In the genomic region with DNA sequence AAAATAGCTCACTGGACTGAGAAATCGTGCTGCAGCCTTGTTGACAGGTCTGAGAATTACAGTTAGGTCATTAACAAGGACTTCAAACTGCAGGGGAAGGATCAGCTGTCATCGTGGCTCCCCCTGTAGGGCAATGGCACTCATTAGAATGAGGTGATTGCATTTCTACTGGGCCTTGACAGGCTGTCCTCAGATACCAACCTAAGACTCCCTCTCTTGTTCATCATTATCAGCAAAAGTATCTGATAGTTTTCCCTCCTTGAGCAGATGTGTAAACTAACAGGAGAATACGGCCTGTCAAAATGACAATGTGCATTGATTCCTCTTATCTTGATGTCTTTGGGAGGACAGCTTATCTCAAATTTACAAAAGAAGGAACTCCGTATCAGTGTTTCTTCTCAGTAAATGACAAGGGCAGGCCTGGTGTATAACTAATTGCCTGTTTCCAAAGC, we compare ENCODE assay signal across 8 cellular contexts.
DNase-seq lines count a peak whose midpoint lies in the region; ATAC-seq and TF ChIP-seq lines count a peak whose summit lies in the region.

No MANE protein-coding gene starts in this region.

- H3K4me1 Mint-ChIP-seq in activated CD4-positive, alpha-beta memory T cell treated with anti-CD3 and anti-CD28 coated beads for 36 hours (ENCODE audit: low read depth): no peaks in the 10 kb centered on the region
- H3K4me1 Mint-ChIP-seq in activated CD4-positive, alpha-beta memory T cell treated with anti-CD3 and anti-CD28 coated beads, Interleukin-2, amount 10 ng/mL, durations not matched to agents 7 days and 5 days: no peaks in the 10 kb centered on the region
- no peaks in the 10 kb centered on the region for H3K4me1 Mint-ChIP-seq in neural progenitor cell

- no peaks in the 10 kb centered on the region for H3K27me3 Mint-ChIP-seq in activated CD4-positive, alpha-beta memory T cell treated with anti-CD3 and anti-CD28 coated beads for 36 hours
- H3K27me3 Mint-ChIP-seq in activated CD4-positive, alpha-beta memory T cell treated with anti-CD3 and anti-CD28 coated beads, Interleukin-2, amount 10 ng/mL, durations not matched to agents 7 days and 5 days: no peaks in the 10 kb centered on the region
- H3K27me3 Mint-ChIP-seq in neural progenitor cell (ENCODE audit: insufficient read depth, low read depth): no peaks in the 10 kb centered on the region

- H4K20me1 ChIP-seq in neural progenitor cell (ENCODE audit: low read depth) (no peaks in the 10 kb centered on the region), osteoblast (ENCODE audit: insufficient read depth, low read length) (no peaks in the 10 kb centered on the region)

- H3F3A ChIP-seq in neural progenitor cell (ENCODE audit: low read depth): no peaks in the 10 kb centered on the region

- H3K4me2 ChIP-seq in neural progenitor cell (no peak overlapping the region), osteoblast (ENCODE audit: insufficient read depth, low read length) (no peak overlapping the region)

- ATAC-seq in HG02852 (IDR thresholded peaks at IDR 0.05; ENCODE audit: unreplicated experiment): peak; percentile 74

- no peaks in the 10 kb centered on the region for H3K36me3 ChIP-seq in neural progenitor cell
- H3K36me3 ChIP-seq in osteoblast (ENCODE audit: insufficient read depth, low read length): no peaks in the 10 kb centered on the region

- no peak overlapping the region for H3K27ac ChIP-seq in neural progenitor cell
- H3K27ac ChIP-seq in osteoblast (ENCODE audit: low read depth, low read length): no peak overlapping the region

- intact Hi-C loops in activated CD4-positive, alpha-beta memory T cell treated with anti-CD3 and anti-CD28 coated beads for 36 hours (cut with micrococcal nuclease): no loop called here

- CTCF ChIA-PET in activated CD4-positive, alpha-beta memory T cell treated with anti-CD3 and anti-CD28 coated beads for 36 hours (lab: Charles Lee): no interaction called here
- CTCF ChIA-PET in activated CD4-positive, alpha-beta memory T cell treated with anti-CD3 and anti-CD28 coated beads, Interleukin-2, amount 10 ng/mL, durations not matched to agents 7 days and 5 days (lab: Charles Lee): interaction anchor here (0.6 to 0.8 kb wide), 2 partner anchors 488 to 887 kb away, joined by 3 read pairs; no protein-coding TSS in a partner anchor

- peaks cover 6% of the 10 kb centered on the region for H3K9me3 Mint-ChIP-seq in activated CD4-positive, alpha-beta memory T cell treated with anti-CD3 and anti-CD28 coated beads for 36 hours
- H3K9me3 Mint-ChIP-seq in activated CD4-positive, alpha-beta memory T cell treated with anti-CD3 and anti-CD28 coated beads, Interleukin-2, amount 10 ng/mL, durations not matched to agents 7 days and 5 days: peaks cover 7% of the 10 kb centered on the region
- no peaks in the 10 kb centered on the region for H3K9me3 Mint-ChIP-seq in neural progenitor cell

- H3K36me3 Mint-ChIP-seq in activated CD4-positive, alpha-beta memory T cell treated with anti-CD3 and anti-CD28 coated beads for 36 hours: no peaks in the 10 kb centered on the region
- H3K36me3 Mint-ChIP-seq in activated CD4-positive, alpha-beta memory T cell treated with anti-CD3 and anti-CD28 coated beads, Interleukin-2, amount 10 ng/mL, durations not matched to agents 7 days and 5 days (ENCODE audit: low read depth): no peaks in the 10 kb centered on the region
- H3K36me3 Mint-ChIP-seq in neural progenitor cell: no peaks in the 10 kb centered on the region

- peak; percentile 24 for DNase-seq in activated CD4-positive, alpha-beta memory T cell treated with anti-CD3 and anti-CD28 coated beads for 36 hours
- DNase-seq in activated CD4-positive, alpha-beta memory T cell treated with anti-CD3 and anti-CD28 coated beads, Interleukin-2, amount 10 ng/mL, durations not matched to agents 7 days and 5 days: no peak
- DNase-seq in NCI-H510A treated with DMSO at 0.1 percent for 48 hours (lab: John Stamatoyannopoulos, UW) (peak; percentile 25), brain pericyte (ENCODE audit: low read depth, low spot score) (peak; percentile 3), neural progenitor cell (ENCODE audit: low spot score) (peak; percentile 73), inferior parietal cortex (ENCODE audit: extremely low spot score) (no peak), osteoblast (ENCODE audit: insufficient read length, low spot score, missing footprints) (no peak)

- no peaks in the 10 kb centered on the region for H3K4me1 ChIP-seq in neural progenitor cell
- no peaks in the 10 kb centered on the region for H3K4me1 ChIP-seq in osteoblast (ENCODE audit: insufficient read depth, low read length)

- no peak overlapping the region for H3K4me3 ChIP-seq in neural progenitor cell
- H3K4me3 ChIP-seq in osteoblast (ENCODE audit: insufficient read depth, low read length): no peak overlapping the region

- no peaks in the 10 kb centered on the region for H3K27me3 ChIP-seq in neural progenitor cell
- H3K27me3 ChIP-seq in osteoblast (ENCODE audit: insufficient read depth, low read length): no peaks in the 10 kb centered on the region

- H3K79me2 ChIP-seq in neural progenitor cell (ENCODE audit: low read depth) (no peaks in the 10 kb centered on the region), osteoblast (ENCODE audit: insufficient read depth, low read length) (no peaks in the 10 kb centered on the region)

- no peak overlapping the region for H3K27ac Mint-ChIP-seq in activated CD4-positive, alpha-beta memory T cell treated with anti-CD3 and anti-CD28 coated beads for 36 hours
- no peak overlapping the region for H3K27ac Mint-ChIP-seq in activated CD4-positive, alpha-beta memory T cell treated with anti-CD3 and anti-CD28 coated beads, Interleukin-2, amount 10 ng/mL, durations not matched to agents 7 days and 5 days
- H3K27ac Mint-ChIP-seq in neural progenitor cell: no peak overlapping the region

- no peak overlapping the region for H3K4me3 Mint-ChIP-seq in activated CD4-positive, alpha-beta memory T cell treated with anti-CD3 and anti-CD28 coated beads for 36 hours
- no peak overlapping the region for H3K4me3 Mint-ChIP-seq in activated CD4-positive, alpha-beta memory T cell treated with anti-CD3 and anti-CD28 coated beads, Interleukin-2, amount 10 ng/mL, durations not matched to agents 7 days and 5 days
- no peak overlapping the region for H3K4me3 Mint-ChIP-seq in neural progenitor cell

- TF ChIP-seq CTCF in neural progenitor cell (IDR thresholded peaks at IDR 0.05) (peak; percentile 74), osteoblast (IDR thresholded peaks at IDR 0.05; ENCODE audit: extremely low read depth, low read depth, low read length) (no peak)

- POLR2A ChIA-PET in activated CD4-positive, alpha-beta memory T cell treated with anti-CD3 and anti-CD28 coated beads for 36 hours (lab: Charles Lee): no interaction called here
- POLR2A ChIA-PET in activated CD4-positive, alpha-beta memory T cell treated with anti-CD3 and anti-CD28 coated beads, Interleukin-2, amount 10 ng/mL, durations not matched to agents 7 days and 5 days (lab: Charles Lee): no interaction called here

- H2AFZ ChIP-seq in neural progenitor cell (replicated peaks) (no peak overlapping the region), osteoblast (ENCODE audit: low read length) (no peak overlapping the region)

- H3K9ac ChIP-seq in neural progenitor cell: no peak overlapping the region

- H3K9me3 ChIP-seq in neural progenitor cell (ENCODE audit: low read depth) (no peaks in the 10 kb centered on the region), osteoblast (ENCODE audit: low read depth, low read length) (peaks cover 1% of the 10 kb centered on the region)

Comparison
In these comparisons a context has a peak if more than half of its experiments do, and no peak if none do; other contexts are left out.
1. DNase-seq: peak in activated CD4-positive, alpha-beta memory T cell treated with anti-CD3 and anti-CD28 coated beads for 36 hours (single experiment), NCI-H510A treated with DMSO at 0.1 percent for 48 hours (single experiment), brain pericyte (single experiment) and neural progenitor cell (single experiment); none in activated CD4-positive, alpha-beta memory T cell treated with anti-CD3 and anti-CD28 coated beads, Interleukin-2, amount 10 ng/mL, durations not matched to agents 7 days and 5 days (single experiment), inferior parietal cortex (single experiment) and osteoblast (single experiment).